Comparison of ENCODE assay signal across 9 cellular contexts in the genomic region with DNA sequence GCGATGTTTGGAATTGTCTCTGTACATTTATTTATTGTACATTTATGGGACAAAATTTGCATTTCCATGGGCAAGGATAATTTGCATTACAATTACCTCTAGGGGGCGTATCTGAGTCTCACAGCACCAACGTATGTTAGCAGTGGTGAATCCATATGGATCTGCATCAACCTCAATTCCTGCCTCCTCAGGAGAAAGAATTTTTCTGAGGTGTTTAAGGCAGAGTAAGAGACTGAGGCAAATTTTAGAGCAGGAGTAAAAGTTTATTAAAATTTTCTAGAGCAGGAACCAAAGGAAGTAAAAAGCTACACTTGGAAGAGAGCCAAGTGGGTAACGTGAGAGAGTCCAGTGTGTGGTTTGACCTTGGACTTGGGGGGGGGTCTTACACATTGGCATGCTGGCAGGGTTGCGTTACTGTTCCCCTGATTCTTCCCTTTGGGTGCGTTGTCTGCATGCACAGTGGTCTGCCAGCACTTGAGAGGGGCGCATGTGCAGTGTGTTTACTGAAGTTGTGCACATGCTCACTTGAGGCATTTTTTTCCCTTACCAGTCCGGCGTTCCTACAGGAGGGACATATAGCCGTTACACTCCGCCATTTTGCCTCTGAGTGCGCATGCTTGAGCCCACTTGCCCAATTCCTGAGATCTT. TPM values are rescaled to one million over a fixed set of nuclear protein-coding genes. Genes with fewer than 3 reads are reported as not detected.
DNase-seq lines count a peak whose midpoint lies in the region; ATAC-seq and TF ChIP-seq lines count a peak whose summit lies in the region.
"Had no signal": no experiment of that assay in that cellular context is flagged by ENCODE, and none has a peak within 500 bp of the region (broad histone marks: within the 10 kb centered on the region; RNA-seq: fewer than 3 reads in every experiment).

No MANE protein-coding gene starts in this region.

- no peak for TF ChIP-seq POLR2A in testis (IDR thresholded peaks at IDR 0.05)

- WGBS in testis, 2 donors, result 40 to 50% methylated on average over 12 of the region's 12 CpGs

- peak overlapping the region; percentile 22 for H3K27ac Mint-ChIP-seq in glutamatergic neuron (ENCODE audit: unreplicated experiment)
- H3K27ac Mint-ChIP-seq: memory B cell had no signal

- TF ChIP-seq CTCF in glutamatergic neuron (IDR thresholded peaks at IDR 0.05; ENCODE audit: partially characterized antibody, unreplicated experiment) (peak; percentile 82), testis (IDR thresholded peaks at IDR 0.05) (peak; percentile 36 to 91 (median 75))

- peak overlapping the region; percentile 0 to 21 for H3K4me3 ChIP-seq in testis

- H3K4me1 ChIP-seq in testis, result no peaks in the 10 kb centered on the region

- intact Hi-C loops in testis (cut with DNase I; ENCODE audit: low total_unique reads), result no loop called here

- H3K9me3 Mint-ChIP-seq in glutamatergic neuron (ENCODE audit: unreplicated experiment), result no peaks in the 10 kb centered on the region
- H3K9me3 Mint-ChIP-seq: memory B cell had no signal

- H3K9me3 ChIP-seq in testis, result no peaks in the 10 kb centered on the region

- H3K4me1 Mint-ChIP-seq in glutamatergic neuron (ENCODE audit: low read depth, unreplicated experiment), result peaks cover 11% of the 10 kb centered on the region

- H3K27me3 ChIP-seq in testis, result no peaks in the 10 kb centered on the region

- H3K27ac ChIP-seq in testis, result peak overlapping the region in 1 of 2 donors; percentile 3

- ATAC-seq in GM18868 (IDR thresholded peaks at IDR 0.05; ENCODE audit: unreplicated experiment) (no peak), GM18907 (IDR thresholded peaks at IDR 0.05; ENCODE audit: unreplicated experiment) (no peak), GM19324 (IDR thresholded peaks at IDR 0.05; ENCODE audit: low FRiP score, unreplicated experiment) (no peak)

- peaks cover 1% of the 10 kb centered on the region for H3K27me3 Mint-ChIP-seq in glutamatergic neuron (ENCODE audit: unreplicated experiment)
- H3K27me3 Mint-ChIP-seq: memory B cell had no signal

- H3K4me3 Mint-ChIP-seq in glutamatergic neuron (ENCODE audit: unreplicated experiment), result no peak overlapping the region
- H3K4me3 Mint-ChIP-seq: memory B cell had no signal

- DNase-seq in DMS53 (lab: John Stamatoyannopoulos, UW) (peak; percentile 88), LHCN-M2 (ENCODE audit: low read depth) (peak; percentile 55), SKM-1 treated with dmso at 0.1 percent for 144 hours (lab: John Stamatoyannopoulos, UW; ENCODE audit: unreplicated experiment) (peak; percentile 31), glutamatergic neuron (no peak), testis (peak; percentile 81)

- H3K36me3 Mint-ChIP-seq in glutamatergic neuron (ENCODE audit: unreplicated experiment), result no peaks in the 10 kb centered on the region

- H3K36me3 ChIP-seq in testis (ENCODE audit: low read depth, missing control alignments), result no peaks in the 10 kb centered on the region

RNA-seq across cellular contexts. Expression of gene RAB14, which starts 21.0 kb away (rescaled TPM):
- total RNA-seq in LHCN-M2 (2014; rRNA removed) (22.0 and 29.4 TPM in 2 replicates), glutamatergic neuron (ENCODE audit: unreplicated experiment) (50.7 TPM), testis (10 to 100 TPM; 44.6 to 51.1 TPM)
- 32.5 TPM for polyA plus RNA-seq in LHCN-M2 (2012)
- polyA plus RNA-seq in testis (ENCODE audit: insufficient read depth, low read depth, low replicate concordance), result 66.7 TPM

RNA-seq across cellular contexts. Expression of gene GSN, which starts 45.3 kb away (rescaled TPM):
- total RNA-seq in LHCN-M2 (2014; rRNA removed) (453 and 467 TPM in 2 replicates), glutamatergic neuron (ENCODE audit: unreplicated experiment) (11.6 TPM), testis (100 to 1,000 TPM; 206 to 356 TPM)
- 476 TPM for polyA plus RNA-seq in LHCN-M2 (2012)
- polyA plus RNA-seq in testis (ENCODE audit: insufficient read depth, low read depth, low replicate concordance), result 392 TPM

Comparison
In these comparisons a context has a peak if more than half of its experiments do, and no peak if none do; other contexts are left out.
1. RNA of gene GSN, which starts 45.3 kb away (total RNA-seq): 453 to 467 TPM in LHCN-M2 and 206 to 356 TPM in testis; 11.6 TPM in glutamatergic neuron (single experiment); every median in the first group is over 10 times any median in the second.